26 cellular contexts compared by ENCODE assay signal in genomic region chr4:6755088-6755753, GRCh38. TPM values are rescaled to one million over a fixed set of nuclear protein-coding genes. Genes with fewer than 3 reads are reported as not detected.
DNase-seq lines count a peak whose midpoint lies in the region; ATAC-seq, FAIRE-seq and TF ChIP-seq lines count a peak whose summit lies in the region.
"Had no signal": no experiment of that assay in that cellular context is flagged by ENCODE, and none has a peak within 500 bp of the region (broad histone marks: within the 10 kb centered on the region; RNA-seq: fewer than 3 reads in every experiment).

No MANE protein-coding gene starts in this region.

- intact Hi-C loops in Right ventricle myocardium superior (cut with DNase I) (no loop called here), HepG2 (cut with micrococcal nuclease; ENCODE audit: unreplicated experiment) (no loop called here)

- H3K9ac ChIP-seq in HepG2 (ENCODE audit: insufficient read depth, low read depth, low read length) (no peak overlapping the region; the same call in 1 of the 2 replicates), neuronal stem cell (ENCODE audit: low read depth, low read length, poor library complexity) (no peak overlapping the region)

- H4K8ac ChIP-seq in neuronal stem cell (ENCODE audit: low read depth, low read length) = no peak overlapping the region

- H3K4me1 ChIP-seq in right atrium auricular region = peaks cover 0 to 8% of the 10 kb centered on the region in 2 donors
- peaks cover 61% of the 10 kb centered on the region for H3K4me1 ChIP-seq in HepG2 (ENCODE audit: insufficient read depth, low read length)
- peaks cover 9 to 21% of the 10 kb centered on the region in 2 donors for H3K4me1 ChIP-seq in neuronal stem cell (ENCODE audit: control insufficient read depth in 2 of 2, insufficient read depth in 1 of 2, low read depth in 1 of 2, low read length in 2 of 2)

- in situ Hi-C loops in HepG2 (cut with HindIII; ENCODE audit: extremely low pct_ligation_motif_present, low pct_unique_long_range_greater_than_20kb) = no loop called here

- peak in 1 of 2 experiments; percentile 89; a peak in 2 of 4 replicates for TF ChIP-seq EP300 in HepG2 (IDR thresholded peaks at IDR 0.05; ENCODE audit: low read depth in 2 of 2, low read length in 2 of 2)
- TF ChIP-seq EP300 in HepG2 (CRISPR knock-in tag; IDR thresholded peaks at IDR 0.05; ENCODE audit: borderline replicate concordance) = peak; percentile 84

- no peak overlapping the region for H2BK120ac ChIP-seq in neuronal stem cell (ENCODE audit: low read depth, low read length)

- H2AK5ac ChIP-seq in neuronal stem cell (ENCODE audit: low read depth, low read length) = peak overlapping the region; percentile 18

- no peak overlapping the region for H2BK12ac ChIP-seq in neuronal stem cell (ENCODE audit: low read length)

- H3K27me3 ChIP-seq in right atrium auricular region (no peaks in the 10 kb centered on the region), HepG2 (ENCODE audit: control insufficient read depth in 1 of 2, insufficient read depth in 2 of 2, low read length in 2 of 2) (no peaks in the 10 kb centered on the region; a peak in 1 of 5 replicates), neuronal stem cell (ENCODE audit: control insufficient read depth in 3 of 3, insufficient read depth in 3 of 3, low read depth in 1 of 3, low read length in 3 of 3) (peaks cover 0 to 4% (median 0%) of the 10 kb centered on the region in 3 experiments)
- H3K27me3 ChIP-seq: Peyer's patch had no signal

- H4K20me1 ChIP-seq in HepG2 (ENCODE audit: insufficient read depth, low read length) = no peaks in the 10 kb centered on the region

- H3K14ac ChIP-seq in neuronal stem cell (ENCODE audit: low read length) = no peak overlapping the region

- H4K91ac ChIP-seq in neuronal stem cell (ENCODE audit: low read depth, low read length, poor library complexity) = no peak overlapping the region

- H3K18ac ChIP-seq in neuronal stem cell (ENCODE audit: low read length) = no peak overlapping the region

- no peak; a peak in 1 of 4 replicates for TF ChIP-seq POLR2A in HepG2 (IDR thresholded peaks at IDR 0.05; ENCODE audit: insufficient read depth in 1 of 2, low read depth in 2 of 2, low read length in 2 of 2)

- DNase-seq in Right ventricle myocardium superior (no peak), right atrium auricular region (ENCODE audit: low spot score) (no peak), HepG2 (ENCODE audit: low spot score) (peak; percentile 92), neuronal stem cell (ENCODE audit: low spot score) (no peak), T1000 (lab: John Stamatoyannopoulos, UW) (no peak), NCI-H510A (lab: John Stamatoyannopoulos, UW) (no peak)
- DNase-seq: Calu3, DMS153, DND-41, HCEC 1CT, Karpas-422, NCI-H1092, NCI-H1417 treated with DMSO at 0.1 percent for 48 hours, NCI-H1694 treated with DMSO at 0.1 percent for 48 hours, NCI-H2081, NCI-H2227 treated with DMSO at 0.1 percent for 48 hours, NCI-H69, Peyer's patch, SIG-M5 had no signal

- H3K36me3 ChIP-seq in right atrium auricular region (no peaks in the 10 kb centered on the region), HepG2 (replicated peaks in 1 of 2; ENCODE audit: control insufficient read depth in 1 of 2, insufficient read depth in 2 of 2, low read length in 2 of 2) (no peaks in the 10 kb centered on the region), neuronal stem cell (replicated peaks in 1 of 2; ENCODE audit: control insufficient read depth in 2 of 2, insufficient read depth in 2 of 2, low read length in 2 of 2) (no peaks in the 10 kb centered on the region)
- H3K36me3 ChIP-seq: Peyer's patch had no signal

- no peak overlapping the region for H2BK5ac ChIP-seq in neuronal stem cell (ENCODE audit: low read length)

- H2AFZ ChIP-seq in HepG2 (ENCODE audit: low read length) (no peak overlapping the region), neuronal stem cell (ENCODE audit: low read length) (no peak overlapping the region)

- peak; percentile 86 for FAIRE-seq in HepG2 (lab: Jason Lieb, UNC)
- FAIRE-seq: GM12892, H1, HTR-8/SVneo had no signal

- POLR2A ChIA-PET in HepG2 (lab: Yijun Ruan, JAX) = interaction anchor here (1.0 to 9.9 kb wide), 11 partner anchors 15 to 154 kb away, joined by 3 to 207 read pairs (median 5); partner anchors contain the start of genes BLOC1S4, MRFAP1, MRFAP1L1 and S100P

- no peaks in the 10 kb centered on the region for H3K9me3 ChIP-seq in right atrium auricular region
- H3K9me3 ChIP-seq in HepG2 (ENCODE audit: low read length) = no peaks in the 10 kb centered on the region
- H3K9me3 ChIP-seq in neuronal stem cell (replicated peaks in 1 of 2; ENCODE audit: control insufficient read depth in 2 of 2, insufficient read depth in 1 of 2, low read depth in 1 of 2, low read length in 2 of 2) = peaks cover 0 to 2% of the 10 kb centered on the region in 2 donors
- H3K9me3 ChIP-seq: Peyer's patch had no signal

- peaks cover 2% of the 10 kb centered on the region for H3K79me1 ChIP-seq in neuronal stem cell (ENCODE audit: low read depth, low read length)

- no TSS peak for BruUV-seq in HepG2 (replicated peaks; lab: Mats Ljungman, UMichigan)

- no peaks in the 10 kb centered on the region for H3K79me2 ChIP-seq in HepG2 (ENCODE audit: insufficient read depth, low read length)

- H3K4ac ChIP-seq in neuronal stem cell (ENCODE audit: low read length) = no peak overlapping the region

- ATAC-seq in Right ventricle myocardium superior (ENCODE audit: poor library complexity) = peak; percentile 14
- ATAC-seq in HepG2 = peak; percentile 77
- ATAC-seq in HG03571 (IDR thresholded peaks at IDR 0.05; ENCODE audit: unreplicated experiment) = no peak
- ATAC-seq in GM21423 (IDR thresholded peaks at IDR 0.05; ENCODE audit: unreplicated experiment) = no peak

- no peak for TF ChIP-seq RAD21 in HepG2 (CRISPR knock-in tag; IDR thresholded peaks at IDR 0.05)

- TF ChIP-seq CTCF in right atrium auricular region (IDR thresholded peaks at IDR 0.05) (no peak), HepG2 (CRISPR knock-in tag; IDR thresholded peaks at IDR 0.05) (0 out of 2 replicates have a peak, but pooled peaks have one; percentile 32)

- 1% methylated on average over 5 of the region's 5 CpGs for whole genome bisulfite sequencing in HepG2 (ENCODE audit: low lambda C conversion rate)
- no CpG with 5 or more reads among the region's 5 CpGs for WGBS in neuronal stem cell (ENCODE audit: extremely low coverage in 2 of 2, insufficient read length in 2 of 2, insufficient replicate concordance in 1 of 2), 2 donors

- no peak overlapping the region for H3K23ac ChIP-seq in neuronal stem cell (ENCODE audit: low read depth, low read length, poor library complexity)

- H3K4me3 ChIP-seq in right atrium auricular region (no peak overlapping the region), HepG2 (replicated peaks in 1 of 3; ENCODE audit: insufficient read depth in 1 of 3, low read depth in 2 of 3, low read length in 3 of 3) (no peak overlapping the region), neuronal stem cell (ENCODE audit: low read length in 2 of 2) (peak overlapping the region in 1 of 2 donors; percentile 56)
- H3K4me3 ChIP-seq: Peyer's patch, SK-N-MC had no signal

- H3K27ac ChIP-seq in right atrium auricular region (no peak overlapping the region), HepG2 (ENCODE audit: extremely low read length, insufficient read depth, low read length) (peak overlapping the region; percentile 61), neuronal stem cell (replicated peaks; ENCODE audit: low read length) (no peak overlapping the region)
- H3K27ac ChIP-seq: 22Rv1, Peyer's patch, SK-N-MC had no signal

- H2BK15ac ChIP-seq in neuronal stem cell (ENCODE audit: low read length) = no peak overlapping the region

- H3K4me2 ChIP-seq in HepG2 (ENCODE audit: low read depth, low read length) (peak overlapping the region; percentile 41), neuronal stem cell (ENCODE audit: insufficient read depth, low read length, poor library complexity, severe bottlenecking) (no peak overlapping the region)

- CTCF ChIA-PET in HepG2 (lab: Yijun Ruan, JAX; ENCODE audit: low intra/inter-chr PET ratio, low total read pairs) = no interaction called here

RNA-seq across cellular contexts. Expression of gene KIAA0232, which starts 27.3 kb away (rescaled TPM):
- total RNA-seq in Right ventricle myocardium superior = 75.0 TPM
- 10 to 100 TPM; 47.5 to 69.4 TPM for total RNA-seq in right atrium auricular region
- 17.1 and 24.1 TPM in 2 replicates for total RNA-seq in HepG2 (2016; rRNA removed; fragmentation: Illumina TruSeq; extraction: Trizol)
- total RNA-seq in HepG2 (2016; cell fraction: cytosol; rRNA removed; fragmentation: Illumina TruSeq; extraction: Trizol; ENCODE audit: low read depth) = 10.8 and 11.4 TPM in 2 replicates
- total RNA-seq in HepG2 (2016; cell fraction: insoluble cytoplasmic fraction; rRNA removed; fragmentation: Illumina TruSeq; extraction: Trizol) = 17.2 and 22.3 TPM in 2 replicates
- 11.9 and 12.9 TPM in 2 replicates for total RNA-seq in HepG2 (2016; cell fraction: membrane; rRNA removed; fragmentation: Illumina TruSeq; extraction: Trizol)
- 25.6 and 32.5 TPM in 2 replicates for total RNA-seq in HepG2 (2016; cell fraction: nucleus; rRNA removed; fragmentation: Illumina TruSeq; extraction: Trizol)
- polyA plus RNA-seq in HepG2 (2011; rRNA removed) = 7.8 and 8.1 TPM in 2 replicates
- polyA plus RNA-seq in HepG2 (2011; cell fraction: cytosol; rRNA removed) = 3.8 and 5.9 TPM in 2 replicates
- polyA plus RNA-seq in HepG2 (2011; cell fraction: nucleus; rRNA removed) = 9.7 and 12.4 TPM in 2 replicates
- 10.7 and 10.9 TPM in 2 replicates for polyA plus RNA-seq in HepG2 (2012)
- polyA plus RNA-seq in HepG2 (2016; cell fraction: cytosol; fragmentation: Illumina TruSeq; extraction: Trizol; ENCODE audit: low read depth) = 0.92 and 1.4 TPM in 2 replicates
- polyA plus RNA-seq in HepG2 (2016; cell fraction: insoluble cytoplasmic fraction; fragmentation: Illumina TruSeq; extraction: Trizol; ENCODE audit: low read depth) = 13.7 and 13.8 TPM in 2 replicates
- 2.4 and 2.8 TPM in 2 replicates for polyA plus RNA-seq in HepG2 (2016; cell fraction: membrane; fragmentation: Illumina TruSeq; extraction: Trizol; ENCODE audit: low read depth)
- 20.4 and 20.5 TPM in 2 replicates for polyA plus RNA-seq in HepG2 (2016; cell fraction: nucleus; fragmentation: Illumina TruSeq; extraction: Trizol; ENCODE audit: insufficient read depth, low read depth)
- 22.4 and 23.8 TPM in 2 replicates for polyA minus RNA-seq in HepG2 (2011; rRNA and poly(A)+ RNA removed; ENCODE audit: low replicate concordance)
- 6.6 and 9.1 TPM in 2 replicates for polyA minus RNA-seq in HepG2 (2011; cell fraction: cytosol; rRNA and poly(A)+ RNA removed)
- 29.7 and 41.5 TPM in 2 replicates for polyA minus RNA-seq in HepG2 (2011; cell fraction: nucleus; rRNA and poly(A)+ RNA removed)
- 19.1 TPM for polyA plus RNA-seq in neuronal stem cell (2013, experiment 1 of 2)
- polyA plus RNA-seq in neuronal stem cell (2013, experiment 2 of 2) = 19.2 TPM

RNA-seq across cellular contexts. Expression of gene BLOC1S4, which starts 39.2 kb away (rescaled TPM):
- total RNA-seq in Right ventricle myocardium superior = 6.0 TPM
- total RNA-seq in right atrium auricular region = 10 to 100 TPM in 1 of 2 donors, 1 to 10 TPM in 1; 8.4 to 17.4 TPM
- total RNA-seq in HepG2 (2016; rRNA removed; fragmentation: Illumina TruSeq; extraction: Trizol) = 18.7 and 20.9 TPM in 2 replicates
- 4.7 and 6.1 TPM in 2 replicates for total RNA-seq in HepG2 (2016; cell fraction: cytosol; rRNA removed; fragmentation: Illumina TruSeq; extraction: Trizol; ENCODE audit: low read depth)
- 19.1 and 20.1 TPM in 2 replicates for total RNA-seq in HepG2 (2016; cell fraction: insoluble cytoplasmic fraction; rRNA removed; fragmentation: Illumina TruSeq; extraction: Trizol)
- 11.7 and 12.0 TPM in 2 replicates for total RNA-seq in HepG2 (2016; cell fraction: membrane; rRNA removed; fragmentation: Illumina TruSeq; extraction: Trizol)
- 7.6 and 7.9 TPM in 2 replicates for total RNA-seq in HepG2 (2016; cell fraction: nucleus; rRNA removed; fragmentation: Illumina TruSeq; extraction: Trizol)
- 15.5 and 17.6 TPM in 2 replicates for polyA plus RNA-seq in HepG2 (2011; rRNA removed)
- polyA plus RNA-seq in HepG2 (2011; cell fraction: cytosol; rRNA removed) = 19.4 and 26.2 TPM in 2 replicates
- polyA plus RNA-seq in HepG2 (2011; cell fraction: nucleus; rRNA removed) = 9.3 and 10.5 TPM in 2 replicates
- polyA plus RNA-seq in HepG2 (2012) = 10.5 and 11.1 TPM in 2 replicates
- polyA plus RNA-seq in HepG2 (2016; cell fraction: cytosol; fragmentation: Illumina TruSeq; extraction: Trizol; ENCODE audit: low read depth) = 3.6 and 4.1 TPM in 2 replicates
- 22.2 and 23.4 TPM in 2 replicates for polyA plus RNA-seq in HepG2 (2016; cell fraction: insoluble cytoplasmic fraction; fragmentation: Illumina TruSeq; extraction: Trizol; ENCODE audit: low read depth)
- 7.5 and 8.0 TPM in 2 replicates for polyA plus RNA-seq in HepG2 (2016; cell fraction: membrane; fragmentation: Illumina TruSeq; extraction: Trizol; ENCODE audit: low read depth)
- polyA plus RNA-seq in HepG2 (2016; cell fraction: nucleus; fragmentation: Illumina TruSeq; extraction: Trizol; ENCODE audit: insufficient read depth, low read depth) = 10.3 and 14.0 TPM in 2 replicates
- polyA minus RNA-seq in HepG2 (2011; rRNA and poly(A)+ RNA removed; ENCODE audit: low replicate concordance) = 5.1 and 16.2 TPM in 2 replicates
- 9.3 and 9.9 TPM in 2 replicates for polyA minus RNA-seq in HepG2 (2011; cell fraction: cytosol; rRNA and poly(A)+ RNA removed)
- 5.5 and 7.0 TPM in 2 replicates for polyA minus RNA-seq in HepG2 (2011; cell fraction: nucleus; rRNA and poly(A)+ RNA removed)
- 13.1 TPM for polyA plus RNA-seq in neuronal stem cell (2013, experiment 1 of 2)
- polyA plus RNA-seq in neuronal stem cell (2013, experiment 2 of 2) = 12.4 TPM

RNA-seq across cellular contexts. Expression of gene MRFAP1L1, which starts 45.6 kb away (rescaled TPM):
- total RNA-seq in Right ventricle myocardium superior (39.7 TPM), right atrium auricular region (10 to 100 TPM; 58.2 to 65.3 TPM), HepG2 (2016; rRNA removed; fragmentation: Illumina TruSeq; extraction: Trizol) (76.6 and 124 TPM in 2 replicates)
- 12.0 and 14.9 TPM in 2 replicates for total RNA-seq in HepG2 (2016; cell fraction: cytosol; rRNA removed; fragmentation: Illumina TruSeq; extraction: Trizol; ENCODE audit: low read depth)
- 82.6 and 130 TPM in 2 replicates for total RNA-seq in HepG2 (2016; cell fraction: insoluble cytoplasmic fraction; rRNA removed; fragmentation: Illumina TruSeq; extraction: Trizol)
- total RNA-seq in HepG2 (2016; cell fraction: membrane; rRNA removed; fragmentation: Illumina TruSeq; extraction: Trizol) = 36.1 and 39.2 TPM in 2 replicates
- total RNA-seq in HepG2 (2016; cell fraction: nucleus; rRNA removed; fragmentation: Illumina TruSeq; extraction: Trizol) = 35.4 and 41.2 TPM in 2 replicates
- 39.9 and 44.8 TPM in 2 replicates for polyA plus RNA-seq in HepG2 (2011; rRNA removed)
- 29.0 and 43.5 TPM in 2 replicates for polyA plus RNA-seq in HepG2 (2011; cell fraction: cytosol; rRNA removed)
- polyA plus RNA-seq in HepG2 (2011; cell fraction: nucleus; rRNA removed) = 12.5 and 20.0 TPM in 2 replicates
- 55.6 and 62.7 TPM in 2 replicates for polyA plus RNA-seq in HepG2 (2012)
- polyA plus RNA-seq in HepG2 (2016; cell fraction: cytosol; fragmentation: Illumina TruSeq; extraction: Trizol; ENCODE audit: low read depth) = 6.5 and 6.6 TPM in 2 replicates
- polyA plus RNA-seq in HepG2 (2016; cell fraction: insoluble cytoplasmic fraction; fragmentation: Illumina TruSeq; extraction: Trizol; ENCODE audit: low read depth) = 143 and 162 TPM in 2 replicates
- polyA plus RNA-seq in HepG2 (2016; cell fraction: membrane; fragmentation: Illumina TruSeq; extraction: Trizol; ENCODE audit: low read depth) = 21.2 and 21.7 TPM in 2 replicates
- 60.2 and 60.7 TPM in 2 replicates for polyA plus RNA-seq in HepG2 (2016; cell fraction: nucleus; fragmentation: Illumina TruSeq; extraction: Trizol; ENCODE audit: insufficient read depth, low read depth)
- polyA minus RNA-seq in HepG2 (2011; rRNA and poly(A)+ RNA removed; ENCODE audit: low replicate concordance) = 10.4 and 12.8 TPM in 2 replicates
- 13.6 and 15.5 TPM in 2 replicates for polyA minus RNA-seq in HepG2 (2011; cell fraction: cytosol; rRNA and poly(A)+ RNA removed)
- 16.1 and 16.2 TPM in 2 replicates for polyA minus RNA-seq in HepG2 (2011; cell fraction: nucleus; rRNA and poly(A)+ RNA removed)
- 58.3 TPM for polyA plus RNA-seq in neuronal stem cell (2013, experiment 1 of 2)
- polyA plus RNA-seq in neuronal stem cell (2013, experiment 2 of 2) = 58.9 TPM

Comparison
In these comparisons a context has a peak if more than half of its experiments do, and no peak if none do; other contexts are left out.
1. ATAC-seq: peak in Right ventricle myocardium superior (single experiment) and HepG2 (single experiment); none in HG03571 (single experiment) and GM21423 (single experiment).